In the genomic region with DNA sequence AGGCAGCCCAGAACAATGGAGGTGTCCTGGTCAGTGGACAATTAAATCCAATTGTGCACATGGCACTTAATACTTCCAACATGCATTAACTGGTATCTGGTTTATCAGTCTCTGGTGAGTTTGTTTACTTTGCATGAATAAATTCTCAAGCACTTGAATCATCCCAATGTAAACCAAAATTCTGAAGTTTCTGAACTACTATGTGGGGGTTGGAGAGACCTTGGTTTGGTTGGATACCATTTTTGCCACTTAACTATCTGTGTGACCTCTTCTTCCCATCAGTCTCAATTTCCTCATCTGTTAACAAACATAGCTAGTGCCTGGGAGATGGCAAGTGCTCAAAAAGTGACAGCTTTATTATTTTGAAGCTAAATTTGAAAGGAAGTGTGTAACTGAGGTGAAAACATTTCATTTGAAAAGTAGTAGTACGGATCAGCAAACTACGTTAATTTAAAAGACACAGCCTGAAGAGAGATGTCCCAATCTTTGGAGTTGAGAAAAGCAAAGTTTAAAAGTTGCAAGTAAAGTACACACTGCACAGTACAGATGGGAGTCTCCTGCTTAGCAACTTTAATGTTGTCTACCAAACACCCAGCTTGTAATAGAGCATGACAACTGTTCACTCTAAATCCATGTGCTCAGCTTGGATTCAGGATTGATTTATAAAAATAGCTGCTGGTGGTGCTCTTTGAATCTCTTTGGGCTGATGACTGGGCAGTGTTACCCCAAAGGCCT, we compare ENCODE assay signal across 8 cellular contexts.
DNase-seq lines count a peak whose midpoint lies in the region; ATAC-seq and TF ChIP-seq lines count a peak whose summit lies in the region.

No MANE protein-coding gene starts in this region.

- H3K9me3 ChIP-seq in tibial artery, result no peaks in the 10 kb centered on the region

- H3K27ac ChIP-seq in 22Rv1, result peak overlapping the region; percentile 94
- H3K27ac ChIP-seq in angular gyrus (ENCODE audit: low read depth, low read length), result peak overlapping the region; percentile 53
- H3K27ac ChIP-seq in tibial artery, result peak overlapping the region; percentile 98 to 99

- peaks cover 0 to 64% (median 39%) of the 10 kb centered on the region in 4 donors for H3K4me1 ChIP-seq in tibial artery

- intact Hi-C loops in left colon (cut with DNase I, micrococcal nuclease) (no loop called here), tibial artery (cut with DNase I; ENCODE audit: low total_unique reads) (loop anchor here (10.0 kb wide), 1 partner anchor 52 kb away; no protein-coding TSS in a partner anchor)

- H3K4me3 ChIP-seq in HFF-Myc (replicated peaks; ENCODE audit: low read depth, low read length), result peak overlapping the region; percentile 91
- H3K4me3 ChIP-seq in tibial artery, result peak overlapping the region; percentile 94 to 99

- TF ChIP-seq CTCF in 22Rv1 (IDR thresholded peaks at IDR 0.05) (no peak), HFF-Myc (IDR thresholded peaks at IDR 0.05; ENCODE audit: low read depth, low read length, missing control alignments) (no peak), tibial artery (IDR thresholded peaks at IDR 0.05) (no peak)

- peak; percentile 0 for ATAC-seq in left colon

- H3K36me3 ChIP-seq in tibial artery, result peaks cover 0 to 4% (median 0%) of the 10 kb centered on the region in 3 donors

- H3K27me3 ChIP-seq in tibial artery, result no peaks in the 10 kb centered on the region

- DNase-seq in HFF-Myc (ENCODE audit: extremely low read depth, low read depth), result peak; percentile 37
- DNase-seq in left colon, result no peak
- DNase-seq in tibial artery, result no peak
- no peak for DNase-seq in NCI-H128 (lab: John Stamatoyannopoulos, UW; ENCODE audit: unreplicated experiment)
- DNase-seq in iPS-NIHi11 (ENCODE audit: low spot score), result no peak
- no peak for DNase-seq in 8988T
